Comparison of ENCODE assay signal across 15 cellular contexts in the genomic region with DNA sequence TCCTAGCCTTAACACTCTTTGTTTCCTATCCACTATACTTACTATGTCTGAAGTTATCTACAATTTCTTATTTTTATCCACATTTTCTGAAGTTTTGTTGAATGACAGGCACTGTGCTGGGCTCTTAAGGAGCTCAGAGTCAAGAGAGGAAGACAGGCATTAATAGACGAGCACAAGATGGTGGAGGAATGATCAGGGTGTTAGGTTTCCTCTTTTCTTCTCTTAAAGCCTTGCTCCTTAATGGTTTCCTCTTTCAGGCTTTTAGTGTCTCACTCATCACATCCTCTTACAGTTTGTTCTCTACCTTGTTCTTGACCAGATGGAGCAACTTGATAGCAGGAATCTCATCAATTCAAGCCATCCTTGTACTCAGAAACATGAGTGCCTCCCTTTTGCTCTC. TPM values are rescaled to one million over a fixed set of nuclear protein-coding genes. Genes with fewer than 3 reads are reported as not detected.
DNase-seq lines count a peak whose midpoint lies in the region; ATAC-seq and TF ChIP-seq lines count a peak whose summit lies in the region.
"Had no signal": no experiment of that assay in that cellular context is flagged by ENCODE, and none has a peak within 500 bp of the region (broad histone marks: within the 10 kb centered on the region; RNA-seq: fewer than 3 reads in every experiment).

No MANE protein-coding gene starts in this region.

- POLR2A ChIA-PET in HEK293 (lab: Yijun Ruan, JAX): no interaction called here

- no peak for DNase-seq in CD14-positive monocyte (ENCODE audit: low spot score)
- DNase-seq in NCI-H69 (lab: John Stamatoyannopoulos, UW): peak; percentile 4
- DNase-seq in activated naive CD8-positive, alpha-beta T cell treated with anti-CD3 and anti-CD28 coated beads for 36 hours: no peak
- no peak for DNase-seq in SJCRH30
- no peak for DNase-seq in vagina (ENCODE audit: extremely low spot score in 2 of 2)
- DNase-seq: anterior cingulate cortex; colonic mucosa; left cardiac atrium; NCI-H1092 treated with DMSO at 0.1 percent for 48 hours; Right ventricle myocardium superior; stimulated activated CD4-positive, alpha-beta T cell treated with anti-CD3 and anti-CD28 coated beads, Interleukin-15, amount 100 ng/mL, for 24 hours had no signal

- no peak for TF ChIP-seq POLR2A in vagina (IDR thresholded peaks at IDR 0.05)

- H3K27me3 ChIP-seq in SJCRH30 (no peaks in the 10 kb centered on the region), vagina (no peaks in the 10 kb centered on the region)
- H3K27me3 ChIP-seq: colonic mucosa, tibial nerve had no signal

- H3K27me3 Mint-ChIP-seq in CD14-positive monocyte (ENCODE audit: low read depth in 3 of 3): peaks cover 2 to 7% (median 6%) of the 10 kb centered on the region in 3 donors
- H3K27me3 Mint-ChIP-seq in activated naive CD8-positive, alpha-beta T cell treated with anti-CD3 and anti-CD28 coated beads for 36 hours: no peaks in the 10 kb centered on the region

- peak overlapping the region in 1 of 2 donors; percentile 11 for H3K4me3 Mint-ChIP-seq in CD14-positive monocyte
- no peak overlapping the region for H3K4me3 Mint-ChIP-seq in activated naive CD8-positive, alpha-beta T cell treated with anti-CD3 and anti-CD28 coated beads for 36 hours

- H3K4me1 Mint-ChIP-seq in CD14-positive monocyte: peaks cover 26% of the 10 kb centered on the region
- H3K4me1 Mint-ChIP-seq in activated naive CD8-positive, alpha-beta T cell treated with anti-CD3 and anti-CD28 coated beads for 36 hours: peaks cover 51% of the 10 kb centered on the region

- intact Hi-C loops in CD14-positive monocyte (cut with micrococcal nuclease) (loop anchor here in 1 of 2 donors (10.0 kb wide), 1 partner anchor 87 kb away; no protein-coding TSS in a partner anchor), vagina (cut with DNase I) (no loop called here)

- peaks cover 3 to 7% (median 4%) of the 10 kb centered on the region in 7 donors for H3K9me3 Mint-ChIP-seq in CD14-positive monocyte
- peaks cover 5% of the 10 kb centered on the region for H3K9me3 Mint-ChIP-seq in activated naive CD8-positive, alpha-beta T cell treated with anti-CD3 and anti-CD28 coated beads for 36 hours

- H3K4me3 ChIP-seq in HEK293 (ENCODE audit: low read depth, low read length): no peak overlapping the region
- no peak overlapping the region for H3K4me3 ChIP-seq in SJCRH30
- no peak overlapping the region for H3K4me3 ChIP-seq in vagina
- H3K4me3 ChIP-seq: colonic mucosa, tibial nerve had no signal

- ATAC-seq in GM18517 (IDR thresholded peaks at IDR 0.05; ENCODE audit: unreplicated experiment): no peak
- ATAC-seq in HG03159 (IDR thresholded peaks at IDR 0.05; ENCODE audit: unreplicated experiment): no peak

- CTCF ChIA-PET in HEK293 (lab: Yijun Ruan, JAX): no interaction called here

- no peaks in the 10 kb centered on the region for H3K36me3 Mint-ChIP-seq in CD14-positive monocyte
- peaks cover 8% of the 10 kb centered on the region for H3K36me3 Mint-ChIP-seq in activated naive CD8-positive, alpha-beta T cell treated with anti-CD3 and anti-CD28 coated beads for 36 hours

- H3K9me3 ChIP-seq in HEK293 (ENCODE audit: control insufficient read depth, insufficient read depth, low read depth, low read length) (no peaks in the 10 kb centered on the region), SJCRH30 (replicated peaks) (no peaks in the 10 kb centered on the region), vagina (no peaks in the 10 kb centered on the region)
- H3K9me3 ChIP-seq: colonic mucosa, tibial nerve had no signal

- H3K4me1 ChIP-seq in HEK293 (ENCODE audit: control insufficient read depth, insufficient read depth, low read length): no peaks in the 10 kb centered on the region
- no peaks in the 10 kb centered on the region for H3K4me1 ChIP-seq in SJCRH30
- no peaks in the 10 kb centered on the region for H3K4me1 ChIP-seq in vagina
- H3K4me1 ChIP-seq: colonic mucosa had no signal

- H3K27ac Mint-ChIP-seq in CD14-positive monocyte: peak overlapping the region in 5 of 7 donors; percentile 12 to 72 (median 58)
- H3K27ac Mint-ChIP-seq in activated naive CD8-positive, alpha-beta T cell treated with anti-CD3 and anti-CD28 coated beads for 36 hours: peak overlapping the region; percentile 97

- no peaks in the 10 kb centered on the region for H3K36me3 ChIP-seq in HEK293 (ENCODE audit: control insufficient read depth in 2 of 2, insufficient read depth in 1 of 2, low read length in 2 of 2)
- H3K36me3 ChIP-seq in SJCRH30: no peaks in the 10 kb centered on the region
- H3K36me3 ChIP-seq in vagina: no peaks in the 10 kb centered on the region
- H3K36me3 ChIP-seq: colonic mucosa, tibial nerve had no signal

- H3K27ac ChIP-seq in HEK293 (ENCODE audit: extremely low read depth, low read depth, low read length) (no peak overlapping the region), SJCRH30 (no peak overlapping the region), vagina (no peak overlapping the region)
- H3K27ac ChIP-seq: colonic mucosa, tibial nerve had no signal

- TF ChIP-seq CTCF in CD14-positive monocyte (IDR thresholded peaks at IDR 0.05) (no peak), HEK293 (tag by site-specific recombination; IDR thresholded peaks at IDR 0.05) (no peak), vagina (IDR thresholded peaks at IDR 0.05) (no peak)

TF ChIP-seq in HEK293, 187 proteins besides CTCF, POLR2A, EP300 and RAD21:
- TF ChIP-seq KLF16 (tag by site-specific recombination; IDR thresholded peaks at IDR 0.05): no peak
- TF ChIP-seq ZSCAN23 (tag by site-specific recombination; IDR thresholded peaks at IDR 0.05): no peak
- peak; percentile 68 for TF ChIP-seq ZBTB17 (tag by site-specific recombination; IDR thresholded peaks at IDR 0.05)
- TF ChIP-seq, protein P1, sequence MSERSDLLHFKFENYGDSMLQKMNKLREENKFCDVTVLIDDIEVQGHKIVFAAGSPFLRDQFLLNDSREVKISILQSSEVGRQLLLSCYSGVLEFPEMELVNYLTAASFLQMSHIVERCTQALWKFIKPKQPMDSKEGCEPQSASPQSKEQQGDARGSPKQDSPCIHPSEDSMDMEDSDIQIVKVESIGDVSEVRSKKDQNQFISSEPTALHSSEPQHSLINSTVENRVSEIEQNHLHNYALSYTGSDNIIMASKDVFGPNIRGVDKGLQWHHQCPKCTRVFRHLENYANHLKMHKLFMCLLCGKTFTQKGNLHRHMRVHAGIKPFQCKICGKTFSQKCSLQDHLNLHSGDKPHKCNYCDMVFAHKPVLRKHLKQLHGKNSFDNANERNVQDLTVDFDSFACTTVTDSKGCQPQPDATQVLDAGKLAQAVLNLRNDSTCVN (tag by site-specific recombination; optimal IDR thresholded peaks at IDR 0.05): no peak
- TF ChIP-seq ZNF175 (tag by site-specific recombination; IDR thresholded peaks at IDR 0.05): no peak
- no peak for TF ChIP-seq ZFP41 (tag by site-specific recombination; IDR thresholded peaks at IDR 0.05; ENCODE audit: borderline replicate concordance)

RNA-seq across cellular contexts. Expression of a gene that starts 52.9 kb away (rescaled TPM):
- polyA plus RNA-seq in CD14-positive monocyte: 10 to 100 TPM; 33.2 to 34.9 TPM
- total RNA-seq in activated naive CD8-positive, alpha-beta T cell treated with anti-CD3 and anti-CD28 coated beads for 36 hours: 1 to 10 TPM; 8.0 to 8.9 TPM
- total RNA-seq in SJCRH30 (2014; rRNA removed; shearing (Covaris generic)): 0.65 and 0.76 TPM in 2 replicates
- total RNA-seq in vagina: 133 TPM

Comparison
In these comparisons a context has a peak if more than half of its experiments do, and no peak if none do; other contexts are left out.
1. RNA of a gene that starts 52.9 kb away (total RNA-seq): 133 TPM in vagina (single experiment); 8.0 to 8.9 TPM in activated naive CD8-positive, alpha-beta T cell treated with anti-CD3 and anti-CD28 coated beads for 36 hours and 0.65 to 0.76 TPM in SJCRH30; every median in the first group is over 10 times any median in the second.